Comparison of ENCODE assay signal across 10 cellular contexts in the genomic region with DNA sequence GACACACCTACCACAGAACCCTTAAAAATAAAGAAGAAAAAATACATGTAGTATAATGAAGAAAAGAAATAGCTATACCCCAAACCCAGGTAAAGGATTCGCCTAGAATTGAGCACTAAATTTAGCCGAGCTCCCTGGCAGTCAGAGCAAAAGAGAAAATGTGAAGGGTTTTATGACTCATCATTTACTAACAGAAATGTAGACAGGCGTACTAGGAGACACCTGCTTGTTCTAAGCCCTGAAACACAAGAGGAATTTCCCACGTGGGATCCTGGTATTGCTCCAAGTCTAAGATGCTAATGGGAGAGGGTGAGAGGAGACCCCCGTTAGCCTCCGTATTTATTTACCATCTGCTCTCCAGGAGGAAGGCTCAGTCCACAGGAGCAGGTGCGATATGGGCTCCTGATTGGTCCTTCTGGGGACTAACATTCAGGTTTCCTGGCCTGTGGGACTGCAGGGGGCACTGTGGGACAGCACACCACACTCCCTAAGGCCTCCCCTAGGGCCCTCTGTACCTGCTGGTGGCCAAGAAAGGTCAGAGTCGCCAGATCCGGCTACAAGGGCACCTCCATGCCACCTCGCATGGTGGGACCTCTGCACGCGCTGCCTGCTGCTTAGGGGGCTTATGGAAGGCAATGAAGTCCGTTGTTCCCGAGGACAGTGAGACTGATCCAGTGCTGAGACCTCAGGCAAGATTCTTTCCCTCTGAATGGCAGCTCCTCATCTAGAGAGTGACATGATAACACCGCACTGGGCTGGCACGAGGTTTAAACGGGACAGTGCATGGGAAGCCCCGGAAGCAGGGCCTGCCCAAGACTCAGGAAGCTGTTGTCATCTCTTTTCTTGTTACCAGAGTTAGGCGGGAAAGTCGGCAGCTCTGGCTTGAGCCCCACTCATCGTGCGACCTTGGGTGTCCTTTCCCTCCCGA. TPM values are rescaled to one million over a fixed set of nuclear protein-coding genes. Genes with fewer than 3 reads are reported as not detected.
A peak's percentile ranks its signal among the peaks of the same experiment; 100 is the strongest.
DNase-seq lines count a peak whose midpoint lies in the region; ATAC-seq and TF ChIP-seq lines count a peak whose summit lies in the region.
"Had no signal": no experiment of that assay in that cellular context is flagged by ENCODE, and none has a peak within 500 bp of the region (broad histone marks: within the 10 kb centered on the region; RNA-seq: fewer than 3 reads in every experiment).

No MANE protein-coding gene starts in this region.

- H3K27me3 ChIP-seq in OCI-LY1 (ENCODE audit: insufficient read depth, low read length) (no peaks in the 10 kb centered on the region), dorsolateral prefrontal cortex (no peaks in the 10 kb centered on the region), mesenchymal stem cell (ENCODE audit: control insufficient read depth in 1 of 2, insufficient read depth in 1 of 2, low read length in 2 of 2) (peaks cover 23 to 61% of the 10 kb centered on the region in 2 experiments)

- H4K91ac ChIP-seq in mesenchymal stem cell (ENCODE audit: low read length): no peak overlapping the region

- H4K8ac ChIP-seq in mesenchymal stem cell (ENCODE audit: low read length): no peak overlapping the region

- H3K23ac ChIP-seq in mesenchymal stem cell (ENCODE audit: low read length in 2 of 2): no peak overlapping the region

- H3F3A ChIP-seq in OCI-LY1 (ENCODE audit: insufficient read depth, low read length): no peaks in the 10 kb centered on the region

- no peaks in the 10 kb centered on the region for H4K20me1 ChIP-seq in OCI-LY1 (ENCODE audit: insufficient read depth, low read length)

- H2AK5ac ChIP-seq in mesenchymal stem cell (ENCODE audit: low read length, severe bottlenecking): no peak overlapping the region

- H3K4me1 ChIP-seq in OCI-LY1 (ENCODE audit: insufficient read depth, low read length, severe bottlenecking) (no peaks in the 10 kb centered on the region), mesenchymal stem cell (ENCODE audit: control insufficient read depth, insufficient read depth, low read depth, low read length) (peaks cover 4% of the 10 kb centered on the region)

- WGBS in mesenchymal stem cell: 53% methylated on average over 21 of the region's 23 CpGs

- H3K9me2 ChIP-seq in OCI-LY1 (ENCODE audit: low read depth, low read length): no peaks in the 10 kb centered on the region

- no peak overlapping the region for H2BK120ac ChIP-seq in mesenchymal stem cell (ENCODE audit: low read depth, low read length)

- DNase-seq in COLO829 (ENCODE audit: low spot score): peak; percentile 46
- DNase-seq in dorsolateral prefrontal cortex: peak in 3 of 10 donors; percentile 46 to 63 (median 60)
- peak; percentile 41 for DNase-seq in mesenchymal stem cell
- DNase-seq in stimulated activated naive CD4-positive, alpha-beta T cell treated with Interleukin-2 at 50 U/mL for 16 hours (lab: John Stamatoyannopoulos, UW): no peak
- no peak for DNase-seq in stimulated activated naive CD4-positive, alpha-beta T cell (lab: John Stamatoyannopoulos, UW)
- DNase-seq: naive B cell had no signal

- H3K27ac ChIP-seq in OCI-LY1 (ENCODE audit: low read depth, low read length, poor library complexity, severe bottlenecking) (no peak overlapping the region), dorsolateral prefrontal cortex (peak overlapping the region in 12 of 59 donors; percentile 4 to 74 (median 30)), mesenchymal stem cell (ENCODE audit: low read length, poor library complexity, severe bottlenecking) (no peak overlapping the region)
- H3K27ac ChIP-seq: SK-N-MC had no signal

- H3K36me3 ChIP-seq in OCI-LY1 (ENCODE audit: insufficient read depth, low read length): no peaks in the 10 kb centered on the region
- no peaks in the 10 kb centered on the region for H3K36me3 ChIP-seq in mesenchymal stem cell (ENCODE audit: control insufficient read depth in 1 of 2, insufficient read depth in 2 of 2, low read depth in 1 of 2, low read length in 2 of 2)

- peak overlapping the region in 1 of 2 experiments; percentile 25 for H3K18ac ChIP-seq in mesenchymal stem cell (ENCODE audit: low read depth in 1 of 2, low read length in 2 of 2)

- H3K4ac ChIP-seq in mesenchymal stem cell (ENCODE audit: low read depth in 1 of 2, low read length in 2 of 2): no peak overlapping the region

- H3K4me3 ChIP-seq in OCI-LY1 (ENCODE audit: low read depth, low read length, poor library complexity, severe bottlenecking): no peak overlapping the region
- H3K4me3 ChIP-seq in dorsolateral prefrontal cortex: no peak overlapping the region
- no peak overlapping the region for H3K4me3 ChIP-seq in mesenchymal stem cell (ENCODE audit: insufficient read depth in 1 of 2, low read depth in 1 of 2, low read length in 2 of 2)
- H3K4me3 ChIP-seq: SK-N-MC had no signal

- no peak overlapping the region for H2AFZ ChIP-seq in OCI-LY1 (ENCODE audit: low read length)
- no peak overlapping the region for H2AFZ ChIP-seq in mesenchymal stem cell (ENCODE audit: low read depth, low read length)

- no peak overlapping the region for H2BK12ac ChIP-seq in mesenchymal stem cell (ENCODE audit: low read length in 2 of 2)

- intact Hi-C loops in dorsolateral prefrontal cortex (cut with DNase I): loop anchor here in 1 of 2 donors (10.0 kb wide), 1 partner anchor 214 kb away; no protein-coding TSS in a partner anchor

- H3K9me3 ChIP-seq in OCI-LY1 (ENCODE audit: low read length) (no peaks in the 10 kb centered on the region), mesenchymal stem cell (ENCODE audit: control insufficient read depth, low read length) (peaks cover 9% of the 10 kb centered on the region)

- H3K79me2 ChIP-seq in OCI-LY1 (ENCODE audit: insufficient read depth, low read length): no peaks in the 10 kb centered on the region

- H3K9ac ChIP-seq in OCI-LY1 (ENCODE audit: low read length) (no peak overlapping the region), mesenchymal stem cell (ENCODE audit: low read length) (no peak overlapping the region)

- peak; percentile 73 for ATAC-seq in GM18909 (IDR thresholded peaks at IDR 0.05; ENCODE audit: poor library complexity, unreplicated experiment)
- peak; percentile 79 for ATAC-seq in HG03439 (IDR thresholded peaks at IDR 0.05; ENCODE audit: unreplicated experiment)

- H2BK5ac ChIP-seq in mesenchymal stem cell (ENCODE audit: low read depth, low read length, poor library complexity, severe bottlenecking): no peak overlapping the region

- H2BK15ac ChIP-seq in mesenchymal stem cell (ENCODE audit: low read depth, poor library complexity, severe bottlenecking): no peak overlapping the region

- TF ChIP-seq CTCF in OCI-LY1 (IDR thresholded peaks at IDR 0.05; ENCODE audit: low read length): peak; percentile 62
- TF ChIP-seq CTCF in dorsolateral prefrontal cortex (IDR thresholded peaks at IDR 0.05 in 54 of 56, conservative IDR thresholded peaks at IDR 0.05 in 2 of 56; ENCODE audit: low read depth in 1 of 56, partially characterized antibody in 56 of 56): peak in 52 of 56 donors; percentile 20 to 72 (median 46)

- no peak overlapping the region for H3K14ac ChIP-seq in mesenchymal stem cell (ENCODE audit: low read length in 2 of 2)

- no peak overlapping the region for H3K4me2 ChIP-seq in OCI-LY1 (ENCODE audit: low read length)
- no peak overlapping the region for H3K4me2 ChIP-seq in mesenchymal stem cell (ENCODE audit: low read length, poor library complexity, severe bottlenecking)

- no peaks in the 10 kb centered on the region for H3K79me1 ChIP-seq in mesenchymal stem cell (replicated peaks; ENCODE audit: low read length, poor library complexity, severe bottlenecking)

RNA-seq across cellular contexts. Expression of gene KCNC1, which starts 25.8 kb away (rescaled TPM):
- total RNA-seq in dorsolateral prefrontal cortex: 100 to 1,000 TPM in 77 of 120 experiments, 10 to 100 TPM in 43; 28.2 to 194 (median 105) TPM
- polyA plus RNA-seq in mesenchymal stem cell (2013, experiment 1 of 2): under 0.01 TPM
- 0.01 TPM for polyA plus RNA-seq in mesenchymal stem cell (2013, experiment 2 of 2)

RNA-seq across cellular contexts. Expression of gene MYOD1, which starts 41.0 kb away (rescaled TPM):
- total RNA-seq in dorsolateral prefrontal cortex: under 1 TPM in 13 of 120 experiments, not detected in 107; 0.25 to 0.69 (median 0.31) TPM
- polyA plus RNA-seq in mesenchymal stem cell (2013, experiment 1 of 2): not detected
- not detected for polyA plus RNA-seq in mesenchymal stem cell (2013, experiment 2 of 2)

Comparison
In these comparisons a context has a peak if more than half of its experiments do, and no peak if none do; other contexts are left out.
1. DNase-seq: peak in COLO829 (single experiment) and mesenchymal stem cell (single experiment); none in stimulated activated naive CD4-positive, alpha-beta T cell treated with Interleukin-2 at 50 U/mL for 16 hours (single experiment) and stimulated activated naive CD4-positive, alpha-beta T cell (0 of 6).